Comparison of ENCODE assay signal across 8 cellular contexts in the genomic region with DNA sequence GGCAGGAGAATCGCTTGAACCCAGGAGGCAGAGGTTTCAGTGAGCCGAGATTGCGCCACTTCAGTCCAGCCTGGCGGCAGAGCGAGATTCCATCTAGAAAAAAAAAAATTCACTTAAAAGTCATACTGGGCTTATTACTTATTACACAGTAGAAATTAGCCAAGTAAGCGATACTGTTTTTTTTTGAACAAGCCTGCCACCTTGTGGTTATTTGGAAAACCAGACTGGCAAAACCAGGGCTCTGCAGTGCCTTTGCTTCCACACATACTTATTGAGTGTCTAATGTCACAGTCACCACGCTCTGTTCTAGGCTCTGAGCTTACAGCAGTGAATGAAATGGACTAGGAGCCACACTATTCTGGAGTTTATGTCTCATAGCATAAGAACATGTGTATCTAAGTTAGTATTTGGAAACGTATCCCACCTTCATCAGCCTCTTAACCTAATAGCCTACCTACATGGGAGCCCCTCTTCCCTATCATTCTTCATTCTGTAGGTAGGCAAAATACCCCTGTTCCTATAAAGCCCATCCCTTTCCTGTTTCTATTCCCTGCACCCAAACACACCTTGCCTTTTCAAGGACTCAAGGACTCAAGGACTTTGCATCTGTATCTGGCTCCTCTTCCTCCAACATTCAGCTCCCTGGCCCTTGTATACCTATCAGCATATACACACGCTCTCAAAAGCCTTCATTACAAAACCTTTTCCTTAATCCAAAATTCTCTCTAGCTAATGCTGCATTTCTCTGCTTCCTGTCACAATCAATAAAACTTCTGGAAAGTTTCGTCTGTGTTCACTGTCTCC. TPM values are rescaled to one million over a fixed set of nuclear protein-coding genes. Genes with fewer than 3 reads are reported as not detected.
DNase-seq lines count a peak whose midpoint lies in the region; ATAC-seq, FAIRE-seq and TF ChIP-seq lines count a peak whose summit lies in the region.

No MANE protein-coding gene starts in this region.

- peaks cover 2% of the 10 kb centered on the region for H3K36me3 Mint-ChIP-seq in natural killer cell treated with Interleukin-12 subunit alpha and Interleukin-12 subunit beta and Interleukin-15 and Interleukin-18, amount 100 ng/mL, for 72 hours

- no peak overlapping the region for H3K27ac Mint-ChIP-seq in natural killer cell treated with Interleukin-12 subunit alpha and Interleukin-12 subunit beta and Interleukin-15 and Interleukin-18, amount 100 ng/mL, for 72 hours

- H3K4me3 ChIP-seq in cardiac fibroblast (replicated peaks in 1 of 2; ENCODE audit: low read depth in 2 of 2, low read length in 2 of 2) = no peak overlapping the region

- H3K9me3 Mint-ChIP-seq in natural killer cell treated with Interleukin-12 subunit alpha and Interleukin-12 subunit beta and Interleukin-15 and Interleukin-18, amount 100 ng/mL, for 72 hours = no peaks in the 10 kb centered on the region

- peak; percentile 68 for TF ChIP-seq CTCF in cardiac fibroblast (IDR thresholded peaks at IDR 0.05; ENCODE audit: low read depth, low read length)

- H3K4me3 Mint-ChIP-seq in natural killer cell treated with Interleukin-12 subunit alpha and Interleukin-12 subunit beta and Interleukin-15 and Interleukin-18, amount 100 ng/mL, for 72 hours = no peak overlapping the region

- DNase-seq in DMS114 treated with DMSO at 0.1 percent for 48 hours (lab: John Stamatoyannopoulos, UW; ENCODE audit: unreplicated experiment) = peak; percentile 58
- peak; percentile 41 for DNase-seq in HuH-7.5 (ENCODE audit: low spot score)
- peak; percentile 57 to 78 for DNase-seq in NOMO-1 (lab: John Stamatoyannopoulos, UW; ENCODE audit: unreplicated experiment in 2 of 2)
- peak; percentile 88 to 89 for DNase-seq in cardiac fibroblast (ENCODE audit: low read depth in 2 of 2)
- peak; percentile 83 for DNase-seq in left kidney (ENCODE audit: low read depth, low spot score)
- peak; percentile 79 for DNase-seq in urothelium cell line (ENCODE audit: low spot score)
- DNase-seq in natural killer cell treated with Interleukin-12 subunit alpha and Interleukin-12 subunit beta and Interleukin-15 and Interleukin-18, amount 100 ng/mL, for 72 hours (ENCODE audit: low spot score) = no peak

- no peaks in the 10 kb centered on the region for H3K27me3 Mint-ChIP-seq in natural killer cell treated with Interleukin-12 subunit alpha and Interleukin-12 subunit beta and Interleukin-15 and Interleukin-18, amount 100 ng/mL, for 72 hours

- no peak for FAIRE-seq in urothelium cell line (lab: Jason Lieb, UNC)

- ATAC-seq in GM19467 (IDR thresholded peaks at IDR 0.05; ENCODE audit: unreplicated experiment) = peak; percentile 85
- ATAC-seq in natural killer cell treated with Interleukin-12 subunit alpha and Interleukin-12 subunit beta and Interleukin-15 and Interleukin-18, amount 100 ng/mL, for 72 hours = no peak

- no peaks in the 10 kb centered on the region for H3K4me1 Mint-ChIP-seq in natural killer cell treated with Interleukin-12 subunit alpha and Interleukin-12 subunit beta and Interleukin-15 and Interleukin-18, amount 100 ng/mL, for 72 hours (ENCODE audit: low read depth in 2 of 2)

RNA-seq across cellular contexts. Expression of a gene that starts 13.9 kb away (rescaled TPM):
- total RNA-seq in natural killer cell treated with Interleukin-12 subunit alpha and Interleukin-12 subunit beta and Interleukin-15 and Interleukin-18, amount 100 ng/mL, for 72 hours = 1 to 10 TPM; 3.9 to 8.1 TPM
